In the genomic region with DNA sequence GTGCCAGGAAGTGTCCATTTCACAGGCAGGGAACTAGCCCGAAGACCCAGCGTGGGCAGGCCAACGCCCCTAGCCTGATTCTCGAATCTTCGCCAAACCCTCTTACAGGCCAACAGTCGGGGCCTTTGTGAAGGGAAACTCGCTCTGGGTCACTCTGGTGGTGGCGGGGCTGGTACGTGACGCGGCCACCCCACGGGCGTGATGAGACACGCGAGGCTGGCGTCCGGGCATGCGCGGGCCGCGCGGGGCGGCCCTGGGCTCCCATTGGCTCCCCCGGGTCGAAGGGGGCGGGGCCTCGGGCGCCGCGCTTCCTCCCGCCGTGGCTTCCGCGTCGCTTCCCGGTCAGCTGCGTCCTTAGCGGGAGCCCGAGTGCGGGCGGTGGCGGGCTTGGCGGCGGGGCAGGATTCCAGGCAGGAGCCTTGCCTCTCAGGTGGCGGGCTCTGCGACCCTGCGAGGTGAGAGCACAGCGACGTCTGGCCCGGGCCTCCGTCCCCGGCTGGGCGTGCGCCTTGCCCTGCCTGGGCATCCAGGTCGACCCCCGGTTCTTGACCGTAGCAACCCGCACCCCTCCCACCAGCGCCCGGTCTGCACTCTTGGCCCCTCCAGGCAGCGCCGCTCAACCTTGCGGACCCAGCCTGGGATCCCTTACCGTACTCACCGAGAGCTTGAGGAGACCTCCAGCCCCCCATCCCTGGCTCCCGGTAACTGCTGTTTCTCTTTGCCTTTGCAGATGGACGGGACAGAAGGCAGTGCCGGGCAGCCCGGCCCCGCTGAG, we compare ENCODE assay signal across 1 cellular context.
TF ChIP-seq lines count a peak whose summit lies in the region.

A gene with protein sequence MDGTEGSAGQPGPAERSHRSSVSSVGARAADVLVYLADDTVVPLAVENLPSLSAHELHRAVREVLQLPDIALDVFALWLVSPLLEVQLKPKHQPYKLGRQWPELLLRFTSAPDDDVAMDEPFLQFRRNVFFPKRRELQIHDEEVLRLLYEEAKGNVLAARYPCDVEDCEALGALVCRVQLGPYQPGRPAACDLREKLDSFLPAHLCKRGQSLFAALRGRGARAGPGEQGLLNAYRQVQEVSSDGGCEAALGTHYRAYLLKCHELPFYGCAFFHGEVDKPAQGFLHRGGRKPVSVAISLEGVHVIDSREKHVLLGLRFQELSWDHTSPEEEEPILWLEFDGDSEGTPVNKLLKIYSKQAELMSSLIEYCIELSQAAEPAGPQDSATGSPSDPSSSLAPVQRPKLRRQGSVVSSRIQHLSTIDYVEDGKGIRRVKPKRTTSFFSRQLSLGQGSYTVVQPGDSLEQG (plus strand): TSS at position 331 of the 775 bp plus-strand sequence. CDS start 400 bp downstream, at position 731.

TF ChIP-seq in HepG2, 621 proteins besides CTCF, POLR2A, EP300 and RAD21 (continued from another document):
- TF ChIP-seq ZNF281 (CRISPR knock-in tag; IDR thresholded peaks at IDR 0.05; ENCODE audit: borderline replicate concordance) (no peak), HNRNPL (IDR thresholded peaks at IDR 0.05; ENCODE audit: low read depth, low read length) (no peak), TAF1 (CRISPR knock-in tag; IDR thresholded peaks at IDR 0.05) (peak; percentile 83), ZNF724P (CRISPR knock-in tag; IDR thresholded peaks at IDR 0.05; ENCODE audit: borderline replicate concordance) (peak; percentile 72; the same call in 1 of the 2 replicates), LCORL (IDR thresholded peaks at IDR 0.05) (no peak), LCORL (CRISPR knock-in tag; IDR thresholded peaks at IDR 0.05) (peak; percentile 41; the same call in 1 of the 2 replicates), ZNF816 (CRISPR knock-in tag; IDR thresholded peaks at IDR 0.05; ENCODE audit: borderline replicate concordance) (peak; percentile 36; the same call in 1 of the 2 replicates), ZNF543 (CRISPR knock-in tag; IDR thresholded peaks at IDR 0.05) (peak; percentile 71), PRMT3 (CRISPR knock-in tag; IDR thresholded peaks at IDR 0.05; ENCODE audit: borderline replicate concordance, low read depth) (no peak), ARNT (IDR thresholded peaks at IDR 0.05) (no peak), ZNF570 (CRISPR knock-in tag; IDR thresholded peaks at IDR 0.05; ENCODE audit: borderline replicate concordance) (no peak), ATF3 (CRISPR knock-in tag; IDR thresholded peaks at IDR 0.05) (0 out of 2 replicates have a peak, but pooled peaks have one; percentile 17), TOPORS (CRISPR knock-in tag; IDR thresholded peaks at IDR 0.05) (peak; percentile 27; the same call in 1 of the 2 replicates), RAD51 (IDR thresholded peaks at IDR 0.05; ENCODE audit: borderline replicate concordance) (no peak), ZNF121 (CRISPR knock-in tag; IDR thresholded peaks at IDR 0.05) (no peak), ZNF235 (CRISPR knock-in tag; IDR thresholded peaks at IDR 0.05; ENCODE audit: borderline replicate concordance) (0 out of 2 replicates have a peak, but pooled peaks have one; percentile 59), HNRNPLL (IDR thresholded peaks at IDR 0.05; ENCODE audit: low read depth, low read length, poor library complexity, severe bottlenecking) (peak; percentile 95), JUN (CRISPR knock-in tag; IDR thresholded peaks at IDR 0.05) (no peak; the same call in 1 of the 2 replicates), ZBTB3 (CRISPR knock-in tag; IDR thresholded peaks at IDR 0.05; ENCODE audit: borderline replicate concordance, low read depth) (0 out of 2 replicates have a peak, but pooled peaks have one; percentile 62), KMT2B (CRISPR knock-in tag; IDR thresholded peaks at IDR 0.05) (no peak; the same call in 1 of the 2 replicates), ZNF788 (CRISPR knock-in tag; IDR thresholded peaks at IDR 0.05; ENCODE audit: borderline replicate concordance) (peak; percentile 37; the same call in 1 of the 2 replicates), ZNF224 (CRISPR knock-in tag; IDR thresholded peaks at IDR 0.05) (no peak), ZNF232 (CRISPR knock-in tag; IDR thresholded peaks at IDR 0.05; ENCODE audit: borderline replicate concordance) (0 out of 2 replicates have a peak, but pooled peaks have one; percentile 28), HOXA5 (CRISPR knock-in tag; IDR thresholded peaks at IDR 0.05) (no peak), MXD1 (CRISPR knock-in tag; IDR thresholded peaks at IDR 0.05) (peak; percentile 70)
- TF ChIP-seq, protein P1, sequence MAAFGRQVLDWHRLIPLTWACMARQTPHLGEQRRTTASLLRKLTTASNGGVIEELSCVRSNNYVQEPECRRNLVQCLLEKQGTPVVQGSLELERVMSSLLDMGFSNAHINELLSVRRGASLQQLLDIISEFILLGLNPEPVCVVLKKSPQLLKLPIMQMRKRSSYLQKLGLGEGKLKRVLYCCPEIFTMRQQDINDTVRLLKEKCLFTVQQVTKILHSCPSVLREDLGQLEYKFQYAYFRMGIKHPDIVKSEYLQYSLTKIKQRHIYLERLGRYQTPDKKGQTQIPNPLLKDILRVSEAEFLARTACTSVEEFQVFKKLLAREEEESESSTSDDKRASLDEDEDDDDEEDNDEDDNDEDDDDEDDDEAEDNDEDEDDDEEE (CRISPR knock-in tag; IDR thresholded peaks at IDR 0.05), result 0 out of 2 replicates have a peak, but pooled peaks have one; percentile 29
- TF ChIP-seq, protein P2, sequence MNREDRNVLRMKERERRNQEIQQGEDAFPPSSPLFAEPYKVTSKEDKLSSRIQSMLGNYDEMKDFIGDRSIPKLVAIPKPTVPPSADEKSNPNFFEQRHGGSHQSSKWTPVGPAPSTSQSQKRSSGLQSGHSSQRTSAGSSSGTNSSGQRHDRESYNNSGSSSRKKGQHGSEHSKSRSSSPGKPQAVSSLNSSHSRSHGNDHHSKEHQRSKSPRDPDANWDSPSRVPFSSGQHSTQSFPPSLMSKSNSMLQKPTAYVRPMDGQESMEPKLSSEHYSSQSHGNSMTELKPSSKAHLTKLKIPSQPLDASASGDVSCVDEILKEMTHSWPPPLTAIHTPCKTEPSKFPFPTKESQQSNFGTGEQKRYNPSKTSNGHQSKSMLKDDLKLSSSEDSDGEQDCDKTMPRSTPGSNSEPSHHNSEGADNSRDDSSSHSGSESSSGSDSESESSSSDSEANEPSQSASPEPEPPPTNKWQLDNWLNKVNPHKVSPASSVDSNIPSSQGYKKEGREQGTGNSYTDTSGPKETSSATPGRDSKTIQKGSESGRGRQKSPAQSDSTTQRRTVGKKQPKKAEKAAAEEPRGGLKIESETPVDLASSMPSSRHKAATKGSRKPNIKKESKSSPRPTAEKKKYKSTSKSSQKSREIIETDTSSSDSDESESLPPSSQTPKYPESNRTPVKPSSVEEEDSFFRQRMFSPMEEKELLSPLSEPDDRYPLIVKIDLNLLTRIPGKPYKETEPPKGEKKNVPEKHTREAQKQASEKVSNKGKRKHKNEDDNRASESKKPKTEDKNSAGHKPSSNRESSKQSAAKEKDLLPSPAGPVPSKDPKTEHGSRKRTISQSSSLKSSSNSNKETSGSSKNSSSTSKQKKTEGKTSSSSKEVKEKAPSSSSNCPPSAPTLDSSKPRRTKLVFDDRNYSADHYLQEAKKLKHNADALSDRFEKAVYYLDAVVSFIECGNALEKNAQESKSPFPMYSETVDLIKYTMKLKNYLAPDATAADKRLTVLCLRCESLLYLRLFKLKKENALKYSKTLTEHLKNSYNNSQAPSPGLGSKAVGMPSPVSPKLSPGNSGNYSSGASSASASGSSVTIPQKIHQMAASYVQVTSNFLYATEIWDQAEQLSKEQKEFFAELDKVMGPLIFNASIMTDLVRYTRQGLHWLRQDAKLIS (CRISPR knock-in tag; IDR thresholded peaks at IDR 0.05), result no peak
- TF ChIP-seq, protein P3, sequence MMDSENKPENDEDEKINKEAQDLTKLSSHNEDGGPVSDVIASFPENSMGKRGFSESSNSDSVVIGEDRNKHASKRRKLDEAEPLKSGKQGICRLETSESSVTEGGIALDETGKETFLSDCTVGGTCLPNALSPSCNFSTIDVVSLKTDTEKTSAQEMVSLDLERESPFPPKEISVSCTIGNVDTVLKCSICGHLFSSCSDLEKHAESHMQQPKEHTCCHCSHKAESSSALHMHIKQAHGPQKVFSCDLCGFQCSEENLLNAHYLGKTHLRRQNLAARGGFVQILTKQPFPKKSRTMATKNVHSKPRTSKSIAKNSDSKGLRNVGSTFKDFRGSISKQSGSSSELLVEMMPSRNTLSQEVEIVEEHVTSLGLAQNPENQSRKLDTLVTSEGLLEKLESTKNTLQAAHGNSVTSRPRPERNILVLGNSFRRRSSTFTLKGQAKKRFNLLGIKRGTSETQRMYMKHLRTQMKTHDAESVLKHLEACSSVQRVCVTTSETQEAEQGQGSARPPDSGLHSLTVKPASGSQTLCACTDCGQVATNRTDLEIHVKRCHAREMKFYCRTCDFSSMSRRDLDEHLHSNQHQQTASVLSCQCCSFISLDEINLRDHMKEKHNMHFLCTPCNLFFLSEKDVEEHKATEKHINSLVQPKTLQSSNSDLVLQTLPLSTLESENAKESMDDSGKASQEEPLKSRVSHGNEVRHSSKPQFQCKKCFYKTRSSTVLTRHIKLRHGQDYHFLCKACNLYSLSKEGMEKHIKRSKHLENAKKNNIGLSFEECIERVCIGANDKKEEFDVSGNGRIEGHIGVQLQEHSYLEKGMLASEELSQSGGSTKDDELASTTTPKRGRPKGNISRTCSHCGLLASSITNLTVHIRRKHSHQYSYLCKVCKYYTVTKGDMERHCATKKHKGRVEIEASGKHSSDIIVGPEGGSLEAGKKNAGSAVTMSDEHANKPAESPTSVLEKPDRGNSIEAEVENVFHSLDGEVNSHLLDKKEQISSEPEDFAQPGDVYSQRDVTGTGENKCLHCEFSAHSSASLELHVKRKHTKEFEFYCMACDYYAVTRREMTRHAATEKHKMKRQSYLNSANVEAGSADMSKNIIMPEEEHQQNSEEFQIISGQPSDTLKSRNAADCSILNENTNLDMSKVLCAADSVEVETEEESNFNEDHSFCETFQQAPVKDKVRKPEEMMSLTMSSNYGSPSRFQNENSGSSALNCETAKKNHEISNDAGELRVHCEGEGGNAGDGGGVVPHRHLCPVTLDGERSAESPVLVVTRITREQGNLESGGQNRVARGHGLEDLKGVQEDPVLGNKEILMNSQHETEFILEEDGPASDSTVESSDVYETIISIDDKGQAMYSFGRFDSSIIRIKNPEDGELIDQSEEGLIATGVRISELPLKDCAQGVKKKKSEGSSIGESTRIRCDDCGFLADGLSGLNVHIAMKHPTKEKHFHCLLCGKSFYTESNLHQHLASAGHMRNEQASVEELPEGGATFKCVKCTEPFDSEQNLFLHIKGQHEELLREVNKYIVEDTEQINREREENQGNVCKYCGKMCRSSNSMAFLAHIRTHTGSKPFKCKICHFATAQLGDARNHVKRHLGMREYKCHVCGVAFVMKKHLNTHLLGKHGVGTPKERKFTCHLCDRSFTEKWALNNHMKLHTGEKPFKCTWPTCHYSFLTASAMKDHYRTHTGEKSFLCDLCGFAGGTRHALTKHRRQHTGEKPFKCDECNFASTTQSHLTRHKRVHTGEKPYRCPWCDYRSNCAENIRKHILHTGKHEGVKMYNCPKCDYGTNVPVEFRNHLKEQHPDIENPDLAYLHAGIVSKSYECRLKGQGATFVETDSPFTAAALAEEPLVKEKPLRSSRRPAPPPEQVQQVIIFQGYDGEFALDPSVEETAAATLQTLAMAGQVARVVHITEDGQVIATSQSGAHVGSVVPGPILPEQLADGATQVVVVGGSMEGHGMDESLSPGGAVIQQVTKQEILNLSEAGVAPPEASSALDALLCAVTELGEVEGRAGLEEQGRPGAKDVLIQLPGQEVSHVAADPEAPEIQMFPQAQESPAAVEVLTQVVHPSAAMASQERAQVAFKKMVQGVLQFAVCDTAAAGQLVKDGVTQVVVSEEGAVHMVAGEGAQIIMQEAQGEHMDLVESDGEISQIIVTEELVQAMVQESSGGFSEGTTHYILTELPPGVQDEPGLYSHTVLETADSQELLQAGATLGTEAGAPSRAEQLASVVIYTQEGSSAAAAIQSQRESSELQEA (CRISPR knock-in tag; IDR thresholded peaks at IDR 0.05; ENCODE audit: not compliant biosample characterization), result peak; percentile 64
TF ChIP-seq in HepG2: peak in this region for 193.
